10 cellular contexts compared by ENCODE assay signal in the genomic region with DNA sequence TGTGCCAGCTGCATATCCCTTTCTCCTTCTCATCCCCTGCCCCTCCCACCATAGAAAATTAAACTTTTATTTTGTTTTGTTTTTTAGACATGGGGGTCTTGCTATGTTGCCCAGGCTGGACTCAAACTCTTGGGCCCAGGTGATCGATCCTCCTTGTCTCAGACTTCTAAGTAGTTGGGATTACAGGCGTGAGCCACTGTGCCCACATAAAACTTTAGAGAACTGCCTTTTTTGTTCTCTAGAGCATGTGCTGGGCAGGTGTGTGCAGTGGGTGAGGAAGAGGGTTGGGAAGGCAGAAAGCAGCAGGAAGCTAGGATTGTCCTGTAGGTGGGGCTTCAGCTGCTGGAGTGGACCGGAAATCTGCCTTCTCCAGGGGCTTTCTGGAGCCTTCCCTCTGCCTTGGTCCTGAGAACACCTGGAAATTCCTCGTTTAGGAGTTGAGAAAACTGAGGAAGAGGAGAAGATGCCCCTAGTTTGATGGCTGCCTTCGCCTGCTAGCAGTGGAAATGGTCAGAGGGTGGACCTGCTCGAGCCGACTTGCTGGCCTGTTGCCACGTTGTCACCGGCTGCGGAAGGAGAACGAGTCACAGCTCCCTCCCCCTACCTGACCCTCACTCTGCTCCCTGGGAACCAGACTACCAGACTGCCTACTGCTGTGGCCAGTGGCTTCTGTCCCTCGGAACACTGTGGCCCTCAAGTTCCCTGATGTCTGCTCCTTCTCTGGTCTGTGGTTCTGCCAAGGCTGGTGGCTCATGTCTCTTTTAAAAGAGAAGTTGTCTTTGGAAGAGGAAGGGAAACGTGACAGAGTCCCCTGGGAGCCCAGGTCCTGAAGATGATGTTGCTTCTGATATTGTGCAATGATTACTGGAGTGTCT. TPM values are rescaled to one million over a fixed set of nuclear protein-coding genes. Genes with fewer than 3 reads are reported as not detected.
DNase-seq lines count a peak whose midpoint lies in the region; ATAC-seq, FAIRE-seq and TF ChIP-seq lines count a peak whose summit lies in the region.
"Had no signal": no experiment of that assay in that cellular context is flagged by ENCODE, and none has a peak within 500 bp of the region (broad histone marks: within the 10 kb centered on the region; RNA-seq: fewer than 3 reads in every experiment).

No MANE protein-coding gene starts in this region.

- no peak overlapping the region for H3K27ac Mint-ChIP-seq in glutamatergic neuron (ENCODE audit: unreplicated experiment)
- H3K27ac Mint-ChIP-seq: stimulated activated naive CD8-positive, alpha-beta T cell treated with anti-CD3 and anti-CD28 coated beads, Interleukin-15, Interleukin-2, amounts not matched to agents 100 ng/mL and 50 ng/mL, for 24 hours had no signal

- no peak for FAIRE-seq in small intestine (lab: Jason Lieb, UNC)
- FAIRE-seq: GM12891 had no signal

- peaks cover 88% of the 10 kb centered on the region for H3K79me2 ChIP-seq in OCI-LY7 (ENCODE audit: insufficient read depth, low read depth, low read length)

- H3K4me3 ChIP-seq in IMR-90 (ENCODE audit: insufficient read depth, low read depth, low read length) (no peak overlapping the region), OCI-LY7 (ENCODE audit: low read depth, low read length, poor library complexity, severe bottlenecking) (peak overlapping the region; percentile 74), esophagus (ENCODE audit: low read depth in 1 of 2, low read length in 2 of 2) (no peak overlapping the region), small intestine (ENCODE audit: low read depth in 1 of 2, low read length in 2 of 2) (no peak overlapping the region)

- no peak overlapping the region for H2BK15ac ChIP-seq in IMR-90 (ENCODE audit: low read depth, low read length)

- H3K9me3 Mint-ChIP-seq in glutamatergic neuron (ENCODE audit: unreplicated experiment), result peaks cover 2% of the 10 kb centered on the region
- H3K9me3 Mint-ChIP-seq: stimulated activated naive CD8-positive, alpha-beta T cell treated with anti-CD3 and anti-CD28 coated beads, Interleukin-15, Interleukin-2, amounts not matched to agents 100 ng/mL and 50 ng/mL, for 24 hours had no signal

- H3K27me3 Mint-ChIP-seq in glutamatergic neuron (ENCODE audit: unreplicated experiment), result peaks cover 9% of the 10 kb centered on the region

- H3K4me2 ChIP-seq in IMR-90 (ENCODE audit: low read depth, low read length) (no peak overlapping the region), OCI-LY7 (ENCODE audit: low read length) (peak overlapping the region; percentile 95)

- TF ChIP-seq CTCF in IMR-90 (conservative IDR thresholded peaks at IDR 0.05; ENCODE audit: low read depth, low read length) (no peak), OCI-LY7 (conservative IDR thresholded peaks at IDR 0.05; ENCODE audit: low read length) (peak; percentile 36), glutamatergic neuron (IDR thresholded peaks at IDR 0.05; ENCODE audit: partially characterized antibody, unreplicated experiment) (no peak)

- no peaks in the 10 kb centered on the region for H3K79me1 ChIP-seq in IMR-90 (ENCODE audit: low read depth in 1 of 2, low read length in 2 of 2)

- no peak overlapping the region for H2BK20ac ChIP-seq in IMR-90 (ENCODE audit: low read depth, low read length)

- H3K4me3 Mint-ChIP-seq in glutamatergic neuron (ENCODE audit: unreplicated experiment), result no peak overlapping the region
- H3K4me3 Mint-ChIP-seq: stimulated activated naive CD8-positive, alpha-beta T cell treated with anti-CD3 and anti-CD28 coated beads, Interleukin-15, Interleukin-2, amounts not matched to agents 100 ng/mL and 50 ng/mL, for 24 hours had no signal

- H2AK9ac ChIP-seq in IMR-90 (replicated peaks; ENCODE audit: low read depth, low read length, poor library complexity), result no peak overlapping the region

- no peak overlapping the region for H3K9ac ChIP-seq in IMR-90 (ENCODE audit: low read depth, low read length)

- H4K91ac ChIP-seq in IMR-90 (ENCODE audit: insufficient read depth, low read depth, low read length), result no peak overlapping the region

- POLR2A ChIA-PET in IMR-90 (lab: Charles Lee; ENCODE audit: unreplicated experiment) (no interaction called here), OCI-LY7 (lab: Charles Lee) (interaction anchor here (1.1 to 6.2 kb wide), 6 partner anchors 8 to 160 kb away, joined by 5 to 67 read pairs (median 9); no protein-coding TSS in a partner anchor)

- H3K14ac ChIP-seq in IMR-90 (replicated peaks; ENCODE audit: low read depth, low read length), result no peak overlapping the region

- WGBS in IMR-90 (ENCODE audit: extremely low coverage in 2 of 2, insufficient read length in 1 of 2), 2 experiments, result 44% methylated on average over 4 of the region's 13 CpGs; no CpG with 5 or more reads in 1 of the 2 experiments
- 44 to 55% methylated on average over 13 of the region's 13 CpGs for WGBS in esophagus, 2 donors
- WGBS in small intestine, 3 donors, result 12 to 30% (median 30%) methylated on average over 13 of the region's 13 CpGs

- H3K4me1 ChIP-seq in IMR-90 (ENCODE audit: control insufficient read depth, insufficient read depth, low read length) (peaks cover 4% of the 10 kb centered on the region), OCI-LY7 (ENCODE audit: insufficient read depth, low read length, poor library complexity, severe bottlenecking) (peaks cover 81% of the 10 kb centered on the region), esophagus (ENCODE audit: control insufficient read depth in 2 of 2, insufficient read depth in 2 of 2, low read length in 1 of 2) (peaks cover 11 to 18% of the 10 kb centered on the region in 2 donors), small intestine (ENCODE audit: control insufficient read depth in 2 of 2, insufficient read depth in 1 of 2, low read depth in 1 of 2, low read length in 1 of 2) (no peaks in the 10 kb centered on the region)

- TF ChIP-seq RAD21 in IMR-90 (IDR thresholded peaks at IDR 0.05; ENCODE audit: low read length), result no peak

- no peak overlapping the region for H4K5ac ChIP-seq in IMR-90 (ENCODE audit: low read depth, low read length)

- H3K36me3 ChIP-seq in IMR-90 (ENCODE audit: control insufficient read depth, insufficient read depth, low read length) (no peaks in the 10 kb centered on the region), OCI-LY7 (ENCODE audit: insufficient read depth, low read length) (peaks cover 55% of the 10 kb centered on the region; the same call in 1 of the 2 replicates), esophagus (ENCODE audit: control insufficient read depth in 2 of 2, insufficient read depth in 2 of 2, low read length in 1 of 2) (peaks cover 0 to 6% of the 10 kb centered on the region in 2 donors), small intestine (ENCODE audit: control insufficient read depth in 2 of 2, insufficient read depth in 2 of 2, low read length in 2 of 2) (no peaks in the 10 kb centered on the region)

- DNase-seq in IMR-90, result no peak
- peak; percentile 70 for DNase-seq in OCI-LY7 (ENCODE audit: low spot score)
- DNase-seq in small intestine, result peak; percentile 68
- no peak for DNase-seq in AG08395 (ENCODE audit: low spot score)
- DNase-seq in glutamatergic neuron, result no peak
- DNase-seq: H7 had no signal

- no peak overlapping the region for H2AFZ ChIP-seq in IMR-90 (replicated peaks; ENCODE audit: low read length, poor library complexity)
- no peak overlapping the region for H2AFZ ChIP-seq in OCI-LY7 (ENCODE audit: low read length)

- peaks cover 6% of the 10 kb centered on the region for H3K36me3 Mint-ChIP-seq in glutamatergic neuron (ENCODE audit: unreplicated experiment)

- BruUV-seq in IMR-90 (replicated peaks; lab: Mats Ljungman, UMichigan) (no TSS peak), OCI-LY7 (replicated peaks; lab: Mats Ljungman, UMichigan) (no TSS peak)

- in situ Hi-C loops in IMR-90 (cut with MboI; ENCODE audit: low sequenced_read_pairs), result no loop called here

- H3K9me1 ChIP-seq in IMR-90 (ENCODE audit: insufficient read depth, low read length), result peaks cover 8% of the 10 kb centered on the region

- no peak overlapping the region for H3K23ac ChIP-seq in IMR-90 (ENCODE audit: low read depth, low read length)

- H4K8ac ChIP-seq in IMR-90 (ENCODE audit: low read depth in 2 of 2, low read length in 2 of 2), result no peak overlapping the region

- no peak overlapping the region for H3K27ac ChIP-seq in IMR-90 (ENCODE audit: insufficient read depth, low read length)
- peak overlapping the region; percentile 93 for H3K27ac ChIP-seq in OCI-LY7 (ENCODE audit: low read depth, low read length, poor library complexity, severe bottlenecking)
- peak overlapping the region; percentile 36 to 76 for H3K27ac ChIP-seq in esophagus (ENCODE audit: low read depth in 2 of 2, low read length in 1 of 2)
- peak overlapping the region; percentile 17 to 62 for H3K27ac ChIP-seq in small intestine (ENCODE audit: low read depth in 1 of 2, low read length in 1 of 2)

- ATAC-seq in IMR-90 (ENCODE audit: low read depth) (no peak), HG02981 (IDR thresholded peaks at IDR 0.05; ENCODE audit: unreplicated experiment) (no peak)

- no peak overlapping the region for H2AK5ac ChIP-seq in IMR-90 (ENCODE audit: low read depth, low read length)

- H4K20me1 ChIP-seq in IMR-90 (ENCODE audit: insufficient read depth, low read length) (no peaks in the 10 kb centered on the region), OCI-LY7 (ENCODE audit: insufficient read depth, low read length) (no peaks in the 10 kb centered on the region)

- H2BK5ac ChIP-seq in IMR-90 (ENCODE audit: low read depth, low read length, poor library complexity, severe bottlenecking), result no peak overlapping the region

- no peak for TF ChIP-seq POLR2A in IMR-90 (IDR thresholded peaks at IDR 0.05; ENCODE audit: low read depth, low read length)

- no peak overlapping the region for H3K18ac ChIP-seq in IMR-90 (ENCODE audit: low read depth, low read length)

- no peaks in the 10 kb centered on the region for H3K9me2 ChIP-seq in OCI-LY7 (ENCODE audit: insufficient read depth, low read length)

- no peaks in the 10 kb centered on the region for H3K9me3 ChIP-seq in IMR-90 (ENCODE audit: control insufficient read depth, insufficient read depth, low read length)
- H3K9me3 ChIP-seq in OCI-LY7 (ENCODE audit: low read length), result no peaks in the 10 kb centered on the region
- no peaks in the 10 kb centered on the region for H3K9me3 ChIP-seq in esophagus (ENCODE audit: control insufficient read depth in 2 of 2, insufficient read depth in 1 of 2, low read depth in 1 of 2, low read length in 1 of 2)
- H3K9me3 ChIP-seq in small intestine (ENCODE audit: control insufficient read depth, low read depth), result no peaks in the 10 kb centered on the region

- H3K27me3 ChIP-seq in IMR-90 (ENCODE audit: control insufficient read depth, insufficient read depth, low read length) (peaks cover 45% of the 10 kb centered on the region), esophagus (ENCODE audit: control insufficient read depth in 1 of 2, insufficient read depth in 2 of 2, low read length in 2 of 2) (no peaks in the 10 kb centered on the region), small intestine (ENCODE audit: control insufficient read depth in 2 of 2, insufficient read depth in 2 of 2, low read length in 2 of 2) (no peaks in the 10 kb centered on the region)

- no peak overlapping the region for H2BK120ac ChIP-seq in IMR-90 (ENCODE audit: low read depth, low read length)

- no peak overlapping the region for H3K4ac ChIP-seq in IMR-90 (ENCODE audit: low read depth, low read length)

- dilution Hi-C loops in IMR-90 (cut with HindIII; ENCODE audit: low sequenced_read_pairs, unreplicated experiment), result no loop called here

- CTCF ChIA-PET in IMR-90 (lab: Yijun Ruan, JAX) (no interaction called here), OCI-LY7 (lab: Charles Lee; ENCODE audit: unreplicated experiment) (no interaction called here)

- H3K56ac ChIP-seq in IMR-90 (ENCODE audit: extremely low read depth, insufficient read depth, low read length), result no peak overlapping the region

- peaks cover 14% of the 10 kb centered on the region for H3K4me1 Mint-ChIP-seq in glutamatergic neuron (ENCODE audit: low read depth, unreplicated experiment)

- intact Hi-C loops in IMR-90 (cut with micrococcal nuclease), result no loop called here
- intact Hi-C loops in OCI-LY7 (cut with micrococcal nuclease; ENCODE audit: unreplicated experiment), result loop anchor here (5.0 kb wide), 2 partner anchors 1541 to 1691 kb away; no protein-coding TSS in a partner anchor

RNA-seq across cellular contexts. Expression of a gene that starts 4.0 kb away (rescaled TPM):
- not detected in 2 replicates for total RNA-seq in IMR-90 (2012; rRNA removed)
- polyA plus RNA-seq in IMR-90 (2012; rRNA removed), result not detected in 2 replicates
- polyA plus RNA-seq in IMR-90 (2012; cell fraction: cytosol; rRNA removed), result not detected in 2 replicates
- polyA plus RNA-seq in IMR-90 (2012; cell fraction: nucleus; rRNA removed; ENCODE audit: low replicate concordance), result not detected in 2 replicates
- total RNA-seq in OCI-LY7 (2014; rRNA removed; shearing (Covaris generic)), result 110 and 135 TPM in 2 replicates
- 98.0 and 109 TPM in 2 replicates for total RNA-seq in OCI-LY7 (2022)
- polyA plus RNA-seq in esophagus, result 10 to 100 TPM; 69.6 to 86.4 TPM
- polyA plus RNA-seq in small intestine, result 100 to 1,000 TPM in 2 of 3 donors, 10 to 100 TPM in 1; 97.8 to 169 (median 116) TPM
- total RNA-seq in glutamatergic neuron (ENCODE audit: unreplicated experiment), result 0.12 TPM

Comparison
In these comparisons a context has a peak if more than half of its experiments do, and no peak if none do; other contexts are left out.
1. DNase-seq: peak in OCI-LY7 (single experiment) and small intestine (single experiment); none in IMR-90 (single experiment), AG08395 (single experiment) and glutamatergic neuron (single experiment).
2. RNA of a gene that starts 4.0 kb away (total RNA-seq): 98.0 to 135 TPM in OCI-LY7; 0.12 TPM in glutamatergic neuron (single experiment) and not detected in IMR-90; every median in the first group is over 10 times any median in the second.